18 cellular contexts compared by ENCODE assay signal in genomic region chr18:46398625-46399024, GRCh38.
DNase-seq lines count a peak whose midpoint lies in the region; ATAC-seq, FAIRE-seq and TF ChIP-seq lines count a peak whose summit lies in the region.
"Had no signal": no experiment of that assay in that cellular context is flagged by ENCODE, and none has a peak within 500 bp of the region (broad histone marks: within the 10 kb centered on the region; RNA-seq: fewer than 3 reads in every experiment).

No MANE protein-coding gene starts in this region.

- CTCF ChIA-PET in HepG2 (lab: Yijun Ruan, JAX; ENCODE audit: low intra/inter-chr PET ratio, low total read pairs), result no interaction called here

- H3K9me3 ChIP-seq in right lobe of liver (no peaks in the 10 kb centered on the region), HepG2 (ENCODE audit: low read length) (no peaks in the 10 kb centered on the region)
- H3K9me3 ChIP-seq: SJSA1 had no signal

- H2AFZ ChIP-seq in HepG2 (ENCODE audit: low read length), result no peak overlapping the region

- in situ Hi-C loops in HepG2 (cut with HindIII; ENCODE audit: extremely low pct_ligation_motif_present, low pct_unique_long_range_greater_than_20kb), result no loop called here

- peak overlapping the region; percentile 27 to 51 for H3K27ac Mint-ChIP-seq in effector memory CD8-positive, alpha-beta T cell
- H3K27ac Mint-ChIP-seq in stimulated activated effector memory CD8-positive, alpha-beta T cell treated with anti-CD3 and anti-CD28 coated beads, Interleukin-12 subunit alpha, Interleukin-12 subunit beta, amount 100 ng/mL, for 72 hours, result peak overlapping the region; percentile 2
- H3K27ac Mint-ChIP-seq: T-helper 17 cell had no signal

- no peaks in the 10 kb centered on the region for H3K36me3 ChIP-seq in right lobe of liver
- no peaks in the 10 kb centered on the region for H3K36me3 ChIP-seq in HepG2 (replicated peaks in 1 of 2; ENCODE audit: control insufficient read depth in 1 of 2, insufficient read depth in 2 of 2, low read length in 2 of 2)
- H3K36me3 ChIP-seq: SJSA1 had no signal

- peaks cover 0 to 18% of the 10 kb centered on the region in 2 donors for H3K9me3 Mint-ChIP-seq in effector memory CD8-positive, alpha-beta T cell
- H3K9me3 Mint-ChIP-seq in stimulated activated effector memory CD8-positive, alpha-beta T cell treated with anti-CD3 and anti-CD28 coated beads, Interleukin-12 subunit alpha, Interleukin-12 subunit beta, amount 100 ng/mL, for 72 hours, result no peaks in the 10 kb centered on the region

- TF ChIP-seq RAD21 in HepG2 (CRISPR knock-in tag; IDR thresholded peaks at IDR 0.05), result no peak

- H3K4me1 Mint-ChIP-seq in effector memory CD8-positive, alpha-beta T cell (ENCODE audit: low read depth in 2 of 2), result peaks cover 19 to 33% of the 10 kb centered on the region in 2 donors
- H3K4me1 Mint-ChIP-seq in stimulated activated effector memory CD8-positive, alpha-beta T cell treated with anti-CD3 and anti-CD28 coated beads, Interleukin-12 subunit alpha, Interleukin-12 subunit beta, amount 100 ng/mL, for 72 hours, result peaks cover 56% of the 10 kb centered on the region

- no peaks in the 10 kb centered on the region for H3K79me2 ChIP-seq in HepG2 (ENCODE audit: insufficient read depth, low read length)

- peaks cover 5 to 8% of the 10 kb centered on the region in 2 donors for H3K27me3 Mint-ChIP-seq in effector memory CD8-positive, alpha-beta T cell

- no TSS peak for BruUV-seq in HepG2 (replicated peaks; lab: Mats Ljungman, UMichigan)

- no peak for TF ChIP-seq POLR2A in right lobe of liver (IDR thresholded peaks at IDR 0.05)
- no peak for TF ChIP-seq POLR2A in HepG2 (IDR thresholded peaks at IDR 0.05; ENCODE audit: insufficient read depth in 1 of 2, low read depth in 2 of 2, low read length in 2 of 2)
- TF ChIP-seq POLR2A in erythroblast (IDR thresholded peaks at IDR 0.05; ENCODE audit: low read length), result no peak

- TF ChIP-seq CTCF in right lobe of liver (IDR thresholded peaks at IDR 0.05) (no peak), HepG2 (CRISPR knock-in tag; IDR thresholded peaks at IDR 0.05) (no peak)

- DNase-seq in right lobe of liver (no peak), HepG2 (ENCODE audit: low spot score) (no peak), LoVo (ENCODE audit: low spot score) (peak; percentile 27), erythroblast (lab: John Stamatoyannopoulos, UW) (no peak)
- DNase-seq in effector memory CD8-positive, alpha-beta T cell, result no peak
- no peak for DNase-seq in stimulated activated effector memory CD8-positive, alpha-beta T cell treated with anti-CD3 and anti-CD28 coated beads, Interleukin-12 subunit alpha, Interleukin-12 subunit beta, amount 100 ng/mL, for 72 hours (ENCODE audit: low spot score in 2 of 2)
- DNase-seq: EL, NCI-H1092, NCI-H1436 treated with DMSO at 0.1 percent for 48 hours, NCI-H2227 treated with DMSO at 0.1 percent for 48 hours, T-helper 17 cell had no signal

- no peak overlapping the region for H3K9ac ChIP-seq in HepG2 (ENCODE audit: insufficient read depth, low read depth, low read length)

- no peak overlapping the region for H3K4me3 ChIP-seq in right lobe of liver
- no peak overlapping the region for H3K4me3 ChIP-seq in HepG2 (replicated peaks in 1 of 3; ENCODE audit: insufficient read depth in 1 of 3, low read depth in 2 of 3, low read length in 3 of 3)
- H3K4me3 ChIP-seq: GM12878, SJSA1 had no signal

- H3K36me3 Mint-ChIP-seq in effector memory CD8-positive, alpha-beta T cell (ENCODE audit: insufficient read depth), result peaks cover 14% of the 10 kb centered on the region
- H3K36me3 Mint-ChIP-seq in stimulated activated effector memory CD8-positive, alpha-beta T cell treated with anti-CD3 and anti-CD28 coated beads, Interleukin-12 subunit alpha, Interleukin-12 subunit beta, amount 100 ng/mL, for 72 hours, result peaks cover 7% of the 10 kb centered on the region

- POLR2A ChIA-PET in HepG2 (lab: Yijun Ruan, JAX), result no interaction called here

- H3K4me3 Mint-ChIP-seq in effector memory CD8-positive, alpha-beta T cell, result no peak overlapping the region
- no peak overlapping the region for H3K4me3 Mint-ChIP-seq in stimulated activated effector memory CD8-positive, alpha-beta T cell treated with anti-CD3 and anti-CD28 coated beads, Interleukin-12 subunit alpha, Interleukin-12 subunit beta, amount 100 ng/mL, for 72 hours
- H3K4me3 Mint-ChIP-seq: T-helper 17 cell had no signal

- intact Hi-C loops in right lobe of liver (cut with DNase I), result no loop called here
- intact Hi-C loops in HepG2 (cut with micrococcal nuclease; ENCODE audit: unreplicated experiment), result no loop called here

- H3K27me3 ChIP-seq in right lobe of liver (no peaks in the 10 kb centered on the region), HepG2 (ENCODE audit: control insufficient read depth in 1 of 2, insufficient read depth in 2 of 2, low read length in 2 of 2) (peaks cover 2 to 21% of the 10 kb centered on the region in 2 experiments; a peak in 3 of 5 replicates)
- H3K27me3 ChIP-seq: SJSA1 had no signal

- peak; percentile 18 to 62 (median 38) for ATAC-seq in right lobe of liver
- no peak for ATAC-seq in HepG2
- ATAC-seq in effector memory CD8-positive, alpha-beta T cell (replicated peaks), result no peak
- no peak for ATAC-seq in stimulated activated effector memory CD8-positive, alpha-beta T cell treated with anti-CD3 and anti-CD28 coated beads, Interleukin-12 subunit alpha, Interleukin-12 subunit beta, amount 100 ng/mL, for 72 hours
- ATAC-seq in HG03039 (IDR thresholded peaks at IDR 0.05; ENCODE audit: unreplicated experiment), result no peak
- ATAC-seq in GM21423 (IDR thresholded peaks at IDR 0.05; ENCODE audit: unreplicated experiment), result no peak
- ATAC-seq: GM12878, Panc1, T-helper 17 cell had no signal

- H4K20me1 ChIP-seq in HepG2 (ENCODE audit: insufficient read depth, low read length), result no peaks in the 10 kb centered on the region

- 92% methylated on average over 2 of the region's 9 CpGs for WGBS in right lobe of liver (ENCODE audit: insufficient coverage, low coverage, low lambda C conversion rate, missing lambda C conversion rate)
- WGBS in HepG2 (ENCODE audit: low lambda C conversion rate), result 12% methylated on average over 9 of the region's 9 CpGs

- H3K4me2 ChIP-seq in HepG2 (ENCODE audit: low read depth, low read length), result no peak overlapping the region

- no peaks in the 10 kb centered on the region for H3K4me1 ChIP-seq in right lobe of liver
- H3K4me1 ChIP-seq in HepG2 (ENCODE audit: insufficient read depth, low read length), result no peaks in the 10 kb centered on the region

- H3K27ac ChIP-seq in right lobe of liver (no peak overlapping the region), HepG2 (ENCODE audit: extremely low read length, insufficient read depth, low read length) (no peak overlapping the region)
- H3K27ac ChIP-seq: C4-2B, SJSA1 had no signal

- TF ChIP-seq EP300 in HepG2 (IDR thresholded peaks at IDR 0.05; ENCODE audit: low read depth in 2 of 2, low read length in 2 of 2), result no peak
- TF ChIP-seq EP300 in HepG2 (CRISPR knock-in tag; IDR thresholded peaks at IDR 0.05; ENCODE audit: borderline replicate concordance), result no peak

- FAIRE-seq in HepG2 (lab: Jason Lieb, UNC), result no peak
- FAIRE-seq: GM12878, H1 had no signal

TF ChIP-seq in HepG2, 621 proteins besides CTCF, POLR2A, EP300 and RAD21:
- TF ChIP-seq ZBTB38 (CRISPR knock-in tag; IDR thresholded peaks at IDR 0.05) (no peak), SCMH1 (CRISPR knock-in tag; IDR thresholded peaks at IDR 0.05; ENCODE audit: borderline replicate concordance) (no peak), ZSCAN29 (CRISPR knock-in tag; conservative IDR thresholded peaks at IDR 0.05) (no peak), TFDP2 (CRISPR knock-in tag; IDR thresholded peaks at IDR 0.05) (no peak), AGO2 (optimal IDR thresholded peaks at IDR 0.05; ENCODE audit: low read depth, low read length) (no peak), BRF2 (CRISPR knock-in tag; IDR thresholded peaks at IDR 0.05) (no peak), KLF15 (CRISPR knock-in tag; IDR thresholded peaks at IDR 0.05; ENCODE audit: borderline replicate concordance) (no peak)

Comparison
In these comparisons a context has a peak if more than half of its experiments do, and no peak if none do; other contexts are left out.
1. ATAC-seq: peak in right lobe of liver (4 of 4); none in HepG2 (single experiment), effector memory CD8-positive, alpha-beta T cell (single experiment), stimulated activated effector memory CD8-positive, alpha-beta T cell treated with anti-CD3 and anti-CD28 coated beads, Interleukin-12 subunit alpha, Interleukin-12 subunit beta, amount 100 ng/mL, for 72 hours (single experiment), HG03039 (single experiment) and GM21423 (single experiment).